In the genomic region with DNA sequence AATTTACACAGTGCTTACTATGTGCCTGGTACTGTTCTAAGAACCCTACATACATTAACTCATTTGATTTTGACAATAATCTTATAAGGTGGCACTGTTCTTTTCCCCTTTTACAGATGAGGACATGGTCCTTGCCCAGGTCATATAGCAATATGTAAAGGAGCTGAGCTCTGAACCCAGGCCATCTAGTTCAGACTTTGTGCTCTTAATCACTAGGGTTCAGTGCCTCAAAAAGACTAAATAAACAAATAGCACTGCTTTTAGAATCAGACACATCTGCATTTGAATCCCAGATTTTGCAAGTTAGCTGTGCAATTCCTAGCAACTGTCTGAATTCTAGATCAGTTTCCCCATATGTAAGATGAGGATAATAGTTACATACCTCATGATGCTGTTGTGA, we compare ENCODE assay signal across 13 cellular contexts. TPM values are rescaled to one million over a fixed set of nuclear protein-coding genes. Genes with fewer than 3 reads are reported as not detected.
DNase-seq lines count a peak whose midpoint lies in the region; ATAC-seq, FAIRE-seq and TF ChIP-seq lines count a peak whose summit lies in the region.
"Had no signal": no experiment of that assay in that cellular context is flagged by ENCODE, and none has a peak within 500 bp of the region (broad histone marks: within the 10 kb centered on the region; RNA-seq: fewer than 3 reads in every experiment).

No MANE protein-coding gene starts in this region.

- TF ChIP-seq RAD21 in HepG2 (CRISPR knock-in tag; IDR thresholded peaks at IDR 0.05), result no peak

- 0 out of 2 replicates have a peak overlapping the region, but pooled peaks have one; percentile 96 for H3K9ac ChIP-seq in PC-3 (ENCODE audit: low read length)
- no peak overlapping the region for H3K9ac ChIP-seq in HepG2 (ENCODE audit: insufficient read depth, low read depth, low read length)

- ATAC-seq in PC-3, result no peak
- peak; percentile 71 for ATAC-seq in HepG2
- ATAC-seq in HG02885 (IDR thresholded peaks at IDR 0.05; ENCODE audit: poor library complexity, unreplicated experiment), result no peak

- H3K4me2 ChIP-seq in DOHH2 (ENCODE audit: low read length) (peak overlapping the region; percentile 76), PC-3 (ENCODE audit: low read length) (no peak overlapping the region), HepG2 (ENCODE audit: low read depth, low read length) (peak overlapping the region; percentile 27; the same call in 1 of the 2 replicates)
- H3K4me2 ChIP-seq: GM23338 had no signal

- H3K9me3 ChIP-seq in DOHH2 (ENCODE audit: control insufficient read depth, insufficient read depth, low read length) (no peaks in the 10 kb centered on the region), PC-3 (ENCODE audit: low read length) (no peaks in the 10 kb centered on the region), HepG2 (ENCODE audit: low read length) (no peaks in the 10 kb centered on the region)

- peak overlapping the region; percentile 87 for H3K27ac ChIP-seq in DOHH2 (ENCODE audit: low read depth, low read length)
- peak overlapping the region; percentile 99 for H3K27ac ChIP-seq in PC-3 (ENCODE audit: low read length)
- no peak overlapping the region for H3K27ac ChIP-seq in HepG2 (ENCODE audit: extremely low read length, insufficient read depth, low read length)

- in situ Hi-C loops in HepG2 (cut with HindIII; ENCODE audit: extremely low pct_ligation_motif_present, low pct_unique_long_range_greater_than_20kb), result no loop called here

- H3K27me3 ChIP-seq in DOHH2 (ENCODE audit: control insufficient read depth, low read length) (no peaks in the 10 kb centered on the region), PC-3 (ENCODE audit: low read length) (no peaks in the 10 kb centered on the region), HepG2 (ENCODE audit: control insufficient read depth in 1 of 2, insufficient read depth in 2 of 2, low read length in 2 of 2) (peaks cover 2 to 3% of the 10 kb centered on the region in 2 experiments; a peak in 2 of 5 replicates)

- POLR2A ChIA-PET in PC-3 (lab: Charles Lee; ENCODE audit: unreplicated experiment) (interaction anchor here (0.5 to 0.7 kb wide), 2 partner anchors 12 to 48 kb away, joined by 3 to 4 read pairs; no protein-coding TSS in a partner anchor), HepG2 (lab: Yijun Ruan, JAX) (no interaction called here)

- H3K36me3 ChIP-seq in DOHH2 (ENCODE audit: control insufficient read depth, low read length), result peaks cover 3% of the 10 kb centered on the region; the same call in 1 of the 2 replicates
- peaks cover 12% of the 10 kb centered on the region for H3K36me3 ChIP-seq in PC-3 (ENCODE audit: low read depth, low read length)
- H3K36me3 ChIP-seq in HepG2 (replicated peaks in 1 of 2; ENCODE audit: control insufficient read depth in 1 of 2, insufficient read depth in 2 of 2, low read length in 2 of 2), result no peaks in the 10 kb centered on the region

- BruUV-seq in PC-3 (replicated peaks; lab: Mats Ljungman, UMichigan), result no TSS peak
- no TSS peak for BruUV-seq in HepG2 (replicated peaks; lab: Mats Ljungman, UMichigan)

- DNase-seq in PC-3 (no peak), HepG2 (ENCODE audit: low spot score) (no peak), NCI-H2029 treated with DMSO at 0.1 percent for 48 hours (lab: John Stamatoyannopoulos, UW) (no peak)
- no peak for DNase-seq in activated CD4-positive, alpha-beta T cell treated with anti-CD3 and anti-CD28 coated beads, Interleukin-2, amount 50 U/mL, for 4 hours
- no peak for DNase-seq in activated CD4-positive, alpha-beta T cell treated with anti-CD3 and anti-CD28 coated beads for 4 hours
- DNase-seq: CD4-positive, CD25-positive, alpha-beta regulatory T cell; DMS53; H7 had no signal

- no peaks in the 10 kb centered on the region for H3K9me2 ChIP-seq in DOHH2 (replicated peaks; ENCODE audit: control insufficient read depth, low read length)
- H3K9me2 ChIP-seq in PC-3 (replicated peaks; ENCODE audit: low read length), result no peaks in the 10 kb centered on the region

- H3K4me3 ChIP-seq in DOHH2 (ENCODE audit: low read length), result peak overlapping the region; percentile 54; the same call in 1 of the 2 replicates
- H3K4me3 ChIP-seq in PC-3 (ENCODE audit: low read length), result no peak overlapping the region
- H3K4me3 ChIP-seq in HepG2 (replicated peaks in 1 of 3; ENCODE audit: insufficient read depth in 1 of 3, low read depth in 2 of 3, low read length in 3 of 3), result no peak overlapping the region
- H3K4me3 ChIP-seq: GM23338 had no signal

- intact Hi-C loops in PC-3 (cut with micrococcal nuclease) (no loop called here), HepG2 (cut with micrococcal nuclease; ENCODE audit: unreplicated experiment) (no loop called here)

- FAIRE-seq in HepG2 (lab: Jason Lieb, UNC), result peak; percentile 46
- FAIRE-seq: A204.1, GM18507 had no signal

- H3K4me1 ChIP-seq in DOHH2 (ENCODE audit: control insufficient read depth, low read length) (peaks cover 100% of the 10 kb centered on the region), PC-3 (ENCODE audit: insufficient read depth, low read length) (peaks cover 78% of the 10 kb centered on the region), HepG2 (ENCODE audit: insufficient read depth, low read length) (peaks cover 56% of the 10 kb centered on the region)

- TF ChIP-seq CTCF in DOHH2 (IDR thresholded peaks at IDR 0.05; ENCODE audit: low read depth, low read length, poor library complexity, severe bottlenecking), result no peak
- no peak for TF ChIP-seq CTCF in PC-3 (conservative IDR thresholded peaks at IDR 0.05; ENCODE audit: low read depth, low read length)
- TF ChIP-seq CTCF in HepG2 (CRISPR knock-in tag; IDR thresholded peaks at IDR 0.05), result no peak

- H2AFZ ChIP-seq in PC-3 (ENCODE audit: low read length), result no peak overlapping the region
- no peak overlapping the region for H2AFZ ChIP-seq in HepG2 (ENCODE audit: low read length)
- H2AFZ ChIP-seq: GM23338 had no signal

- TF ChIP-seq POLR2A in HepG2 (IDR thresholded peaks at IDR 0.05; ENCODE audit: insufficient read depth in 1 of 2, low read depth in 2 of 2, low read length in 2 of 2), result no peak

- CTCF ChIA-PET in PC-3 (lab: Charles Lee), result no interaction called here
- CTCF ChIA-PET in HepG2 (lab: Yijun Ruan, JAX; ENCODE audit: low intra/inter-chr PET ratio, low total read pairs), result no interaction called here

- TF ChIP-seq EP300 in HepG2 (IDR thresholded peaks at IDR 0.05; ENCODE audit: low read depth in 2 of 2, low read length in 2 of 2) (no peak), HepG2 (CRISPR knock-in tag; IDR thresholded peaks at IDR 0.05; ENCODE audit: borderline replicate concordance) (no peak)

- H3F3A ChIP-seq in DOHH2 (ENCODE audit: control insufficient read depth, insufficient read depth) (peaks cover 43% of the 10 kb centered on the region), PC-3 (ENCODE audit: low read length, unreplicated experiment) (peaks cover 24% of the 10 kb centered on the region)

- H3K79me2 ChIP-seq in DOHH2 (ENCODE audit: control insufficient read depth, low read length), result peaks cover 12% of the 10 kb centered on the region
- H3K79me2 ChIP-seq in PC-3 (ENCODE audit: low read length), result peaks cover 66% of the 10 kb centered on the region
- no peaks in the 10 kb centered on the region for H3K79me2 ChIP-seq in HepG2 (ENCODE audit: insufficient read depth, low read length)

- H4K20me1 ChIP-seq in DOHH2 (ENCODE audit: control insufficient read depth, insufficient read depth, low read depth, low read length) (no peaks in the 10 kb centered on the region), PC-3 (ENCODE audit: low read length) (no peaks in the 10 kb centered on the region), HepG2 (ENCODE audit: insufficient read depth, low read length) (no peaks in the 10 kb centered on the region)

TF ChIP-seq in HepG2, 621 proteins besides CTCF, POLR2A, EP300 and RAD21 (continues in another document):
- TF ChIP-seq GATAD2A (CRISPR knock-in tag; IDR thresholded peaks at IDR 0.05), result peak; percentile 56

RNA-seq across cellular contexts. Expression of a gene that starts 8.7 kb away (rescaled TPM):
- total RNA-seq in PC-3 (2014; rRNA removed), result 169 and 171 TPM in 2 replicates
- total RNA-seq in HepG2 (2016; rRNA removed; fragmentation: Illumina TruSeq; extraction: Trizol), result 4.8 and 5.5 TPM in 2 replicates
- total RNA-seq in HepG2 (2016; cell fraction: cytosol; rRNA removed; fragmentation: Illumina TruSeq; extraction: Trizol; ENCODE audit: low read depth), result 2.6 and 3.2 TPM in 2 replicates
- 4.7 and 5.1 TPM in 2 replicates for total RNA-seq in HepG2 (2016; cell fraction: insoluble cytoplasmic fraction; rRNA removed; fragmentation: Illumina TruSeq; extraction: Trizol)
- 3.3 and 3.5 TPM in 2 replicates for total RNA-seq in HepG2 (2016; cell fraction: membrane; rRNA removed; fragmentation: Illumina TruSeq; extraction: Trizol)
- total RNA-seq in HepG2 (2016; cell fraction: nucleus; rRNA removed; fragmentation: Illumina TruSeq; extraction: Trizol), result 4.6 TPM in 2 replicates
- polyA plus RNA-seq in HepG2 (2011; rRNA removed), result 3.6 and 5.4 TPM in 2 replicates
- 3.1 and 3.4 TPM in 2 replicates for polyA plus RNA-seq in HepG2 (2011; cell fraction: cytosol; rRNA removed)
- 6.8 and 8.6 TPM in 2 replicates for polyA plus RNA-seq in HepG2 (2011; cell fraction: nucleus; rRNA removed)
- 4.7 and 5.8 TPM in 2 replicates for polyA plus RNA-seq in HepG2 (2012)
- polyA plus RNA-seq in HepG2 (2016; cell fraction: cytosol; fragmentation: Illumina TruSeq; extraction: Trizol; ENCODE audit: low read depth), result 0.58 and 0.79 TPM in 2 replicates
- polyA plus RNA-seq in HepG2 (2016; cell fraction: insoluble cytoplasmic fraction; fragmentation: Illumina TruSeq; extraction: Trizol; ENCODE audit: low read depth), result 4.8 and 6.3 TPM in 2 replicates
- polyA plus RNA-seq in HepG2 (2016; cell fraction: membrane; fragmentation: Illumina TruSeq; extraction: Trizol; ENCODE audit: low read depth), result 1.2 and 1.6 TPM in 2 replicates
- polyA plus RNA-seq in HepG2 (2016; cell fraction: nucleus; fragmentation: Illumina TruSeq; extraction: Trizol; ENCODE audit: insufficient read depth, low read depth), result 3.7 and 6.7 TPM in 2 replicates
- polyA minus RNA-seq in HepG2 (2011; rRNA and poly(A)+ RNA removed; ENCODE audit: low replicate concordance), result 8.2 and 39.9 TPM in 2 replicates
- 7.6 and 8.4 TPM in 2 replicates for polyA minus RNA-seq in HepG2 (2011; cell fraction: cytosol; rRNA and poly(A)+ RNA removed)
- 10.4 and 10.6 TPM in 2 replicates for polyA minus RNA-seq in HepG2 (2011; cell fraction: nucleus; rRNA and poly(A)+ RNA removed)

Comparison
In these comparisons a context has a peak if more than half of its experiments do, and no peak if none do; other contexts are left out.
1. RNA of a gene that starts 8.7 kb away (total RNA-seq): 169 to 171 TPM in PC-3; 2.6 to 5.5 TPM in HepG2; every median in the first group is over 10 times any median in the second.